8 cellular contexts compared by ENCODE assay signal in the genomic region with DNA sequence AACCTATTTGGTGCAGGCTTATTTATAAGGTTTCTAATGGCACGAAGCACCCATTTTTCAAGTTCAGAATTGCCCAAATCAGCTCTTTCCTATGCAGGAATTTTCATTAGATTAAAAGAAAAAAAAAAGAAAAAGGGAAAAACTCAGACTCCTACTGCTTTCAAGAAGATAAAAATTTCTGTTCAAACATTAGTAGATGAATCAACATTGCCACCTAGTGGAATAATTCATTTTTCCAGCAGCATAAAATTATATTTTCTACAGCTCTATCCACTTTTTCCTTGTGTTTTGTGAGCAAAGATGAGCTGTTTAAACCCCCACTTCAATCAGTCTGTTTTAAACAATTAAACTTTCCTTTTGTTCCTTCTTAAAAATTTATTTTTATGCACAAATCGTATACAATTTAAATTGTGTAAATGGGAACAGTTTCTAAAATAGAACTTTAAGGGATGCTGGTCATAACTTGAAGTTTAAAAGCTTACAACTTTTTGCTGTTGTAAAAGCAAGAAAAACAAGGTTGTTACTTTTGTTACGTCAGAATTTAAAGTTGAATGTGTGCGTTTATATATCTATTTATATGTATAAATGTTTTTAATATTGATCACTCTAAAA.
A peak's percentile ranks its signal among the peaks of the same experiment; 100 is the strongest.
DNase-seq lines count a peak whose midpoint lies in the region; ATAC-seq, FAIRE-seq and TF ChIP-seq lines count a peak whose summit lies in the region.

No MANE protein-coding gene starts in this region.

- under 1% methylated on average over 4 of the region's 4 CpGs for WGBS in A549 (ENCODE audit: missing lambda C conversion rate)

- no peaks in the 10 kb centered on the region for H3K79me2 ChIP-seq in parathyroid adenoma

- no peak for TF ChIP-seq POLR2A in A549 (IDR thresholded peaks at IDR 0.05; ENCODE audit: low read length)

- H3K4me1 ChIP-seq in A549 (no peaks in the 10 kb centered on the region), parathyroid adenoma (no peaks in the 10 kb centered on the region)

- no peak overlapping the region for H3K27ac ChIP-seq in A549
- H3K27ac ChIP-seq in parathyroid adenoma, result no peak overlapping the region

- TF ChIP-seq CTCF in A549 (IDR thresholded peaks at IDR 0.05) (peak; percentile 53), parathyroid adenoma (IDR thresholded peaks at IDR 0.05) (peak; percentile 13)

- no peaks in the 10 kb centered on the region for H3K36me3 ChIP-seq in parathyroid adenoma (ENCODE audit: control insufficient read depth, insufficient read depth, low read length)

- H3K4me3 ChIP-seq in A549 (no peak overlapping the region), parathyroid adenoma (ENCODE audit: low read depth, low read length) (no peak overlapping the region)

- no peaks in the 10 kb centered on the region for H3K27me3 ChIP-seq in parathyroid adenoma (ENCODE audit: control insufficient read depth, insufficient read depth, low read length)

- peak in 1 of 2 experiments; percentile 9 for DNase-seq in A549 (ENCODE audit: low read depth in 1 of 2, low spot score in 1 of 2)
- peak; percentile 66 to 80 for DNase-seq in NCI-H446 (lab: John Stamatoyannopoulos, UW)
- DNase-seq in activated naive CD4-positive, alpha-beta T cell (lab: John Stamatoyannopoulos, UW), result no peak

- H3K9me3 ChIP-seq in A549 (no peaks in the 10 kb centered on the region), parathyroid adenoma (ENCODE audit: control insufficient read depth, low read length) (no peaks in the 10 kb centered on the region)

- ATAC-seq in A549, result no peak
- peak; percentile 52 for ATAC-seq in GM18867 (IDR thresholded peaks at IDR 0.05; ENCODE audit: unreplicated experiment)
- ATAC-seq in HG02571 (IDR thresholded peaks at IDR 0.05; ENCODE audit: unreplicated experiment), result no peak
- no peak for ATAC-seq in HG02852 (IDR thresholded peaks at IDR 0.05; ENCODE audit: unreplicated experiment)

- H2AFZ ChIP-seq in parathyroid adenoma, result no peak overlapping the region

- POLR2A ChIA-PET in A549 (lab: Yijun Ruan, JAX), result no interaction called here

- peak; percentile 48 to 69 for TF ChIP-seq RAD21 in A549 (conservative IDR thresholded peaks at IDR 0.05 in 1 of 2, IDR thresholded peaks at IDR 0.05 in 1 of 2)

- no peak overlapping the region for H3K4me2 ChIP-seq in A549
- no peak overlapping the region for H3K4me2 ChIP-seq in parathyroid adenoma (ENCODE audit: low read length)

- no peak for TF ChIP-seq EP300 in A549 (IDR thresholded peaks at IDR 0.05)

- FAIRE-seq in A549 (lab: Jason Lieb, UNC), result no peak
- FAIRE-seq in endometrium (lab: Jason Lieb, UNC), result peak; percentile 97

- CTCF ChIA-PET in A549 (lab: Yijun Ruan, JAX), result interaction anchor here (0.8 to 1.6 kb wide), 3 partner anchors 11 to 19 kb away, joined by 3 to 4 read pairs (median 3); no protein-coding TSS in a partner anchor

- no peak overlapping the region for H3K9ac ChIP-seq in parathyroid adenoma

TF ChIP-seq in A549, 52 proteins besides CTCF, POLR2A, EP300 and RAD21:
- TF ChIP-seq CBX8 (IDR thresholded peaks at IDR 0.05) (no peak), CEBPB (IDR thresholded peaks at IDR 0.05) (no peak), ZC3H11A (IDR thresholded peaks at IDR 0.05) (no peak), RNF2 (IDR thresholded peaks at IDR 0.05; ENCODE audit: borderline replicate concordance, low read depth) (no peak), CHD2 (IDR thresholded peaks at IDR 0.05; ENCODE audit: low read length, partially characterized antibody) (no peak), EHMT2 (IDR thresholded peaks at IDR 0.05; ENCODE audit: low read depth) (no peak), EHF (CRISPR knock-in tag; IDR thresholded peaks at IDR 0.05) (no peak), RFX5 (IDR thresholded peaks at IDR 0.05) (no peak), NFE2L2 (conservative IDR thresholded peaks at IDR 0.05; ENCODE audit: low read length) (no peak)
- TF ChIP-seq, protein P1, sequence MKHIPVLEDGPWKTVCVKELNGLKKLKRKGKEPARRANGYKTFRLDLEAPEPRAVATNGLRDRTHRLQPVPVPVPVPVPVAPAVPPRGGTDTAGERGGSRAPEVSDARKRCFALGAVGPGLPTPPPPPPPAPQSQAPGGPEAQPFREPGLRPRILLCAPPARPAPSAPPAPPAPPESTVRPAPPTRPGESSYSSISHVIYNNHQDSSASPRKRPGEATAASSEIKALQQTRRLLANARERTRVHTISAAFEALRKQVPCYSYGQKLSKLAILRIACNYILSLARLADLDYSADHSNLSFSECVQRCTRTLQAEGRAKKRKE (CRISPR knock-in tag; IDR thresholded peaks at IDR 0.05; ENCODE audit: low read depth), result no peak
- TF ChIP-seq, protein P2, sequence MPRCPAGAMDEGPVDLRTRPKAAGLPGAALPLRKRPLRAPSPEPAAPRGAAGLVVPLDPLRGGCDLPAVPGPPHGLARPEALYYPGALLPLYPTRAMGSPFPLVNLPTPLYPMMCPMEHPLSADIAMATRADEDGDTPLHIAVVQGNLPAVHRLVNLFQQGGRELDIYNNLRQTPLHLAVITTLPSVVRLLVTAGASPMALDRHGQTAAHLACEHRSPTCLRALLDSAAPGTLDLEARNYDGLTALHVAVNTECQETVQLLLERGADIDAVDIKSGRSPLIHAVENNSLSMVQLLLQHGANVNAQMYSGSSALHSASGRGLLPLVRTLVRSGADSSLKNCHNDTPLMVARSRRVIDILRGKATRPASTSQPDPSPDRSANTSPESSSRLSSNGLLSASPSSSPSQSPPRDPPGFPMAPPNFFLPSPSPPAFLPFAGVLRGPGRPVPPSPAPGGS (IDR thresholded peaks at IDR 0.05), result no peak

Comparison
In these comparisons a context has a peak if more than half of its experiments do, and no peak if none do; other contexts are left out.
1. DNase-seq: peak in NCI-H446 (2 of 2); none in activated naive CD4-positive, alpha-beta T cell (0 of 4).